9 cellular contexts compared by ENCODE assay signal in genomic region chr11:61281581-61282250, GRCh38. TPM values are rescaled to one million over a fixed set of nuclear protein-coding genes. Genes with fewer than 3 reads are reported as not detected.
A peak's percentile ranks its signal among the peaks of the same experiment; 100 is the strongest.
DNase-seq lines count a peak whose midpoint lies in the region; ATAC-seq and TF ChIP-seq lines count a peak whose summit lies in the region.
"Had no signal": no experiment of that assay in that cellular context is flagged by ENCODE, and none has a peak within 500 bp of the region (broad histone marks: within the 10 kb centered on the region; RNA-seq: fewer than 3 reads in every experiment).

No MANE protein-coding gene starts in this region.

- POLR2A ChIA-PET in HCT116 (lab: Charles Lee), result interaction anchor here (0.6 kb wide), 1 partner anchor 111 kb away, joined by 6 read pairs; no protein-coding TSS in a partner anchor

- CTCF ChIA-PET in HCT116 (lab: Charles Lee), result interaction anchor here (0.7 to 1.6 kb wide), 2 partner anchors 54 to 164 kb away, joined by 3 to 4 read pairs; no protein-coding TSS in a partner anchor

- H3K27ac ChIP-seq in HCT116 (ENCODE audit: low read depth, low read length) (no peak overlapping the region), WERI-Rb-1 (no peak overlapping the region)
- H3K27ac ChIP-seq: KMS-11 had no signal

- H3K79me2 ChIP-seq in HCT116 (ENCODE audit: insufficient read depth, low read length), result no peaks in the 10 kb centered on the region

- DNase-seq in HCT116 (ENCODE audit: low read depth, low spot score) (peak; percentile 32), WERI-Rb-1 (peak; percentile 54), germinal center (ENCODE audit: low spot score) (peak; percentile 63), cerebellar nuclear complex (lab: John Stamatoyannopoulos, UW) (no peak), Kasumi-1 (lab: John Stamatoyannopoulos, UW) (no peak), NCI-H446 (lab: John Stamatoyannopoulos, UW) (no peak)
- DNase-seq in stimulated activated CD4-positive, alpha-beta T cell treated with anti-CD3 and anti-CD28 coated beads, Interleukin-12 subunit alpha, Interleukin-12 subunit beta, amount 100 ng/mL, for 48 hours (ENCODE audit: low read depth in 2 of 3, low spot score in 1 of 3), result peak in 2 of 3 donors; percentile 9 to 40

- TF ChIP-seq CTCF in HCT116 (IDR thresholded peaks at IDR 0.05 in 2 of 3, conservative IDR thresholded peaks at IDR 0.05 in 1 of 3; ENCODE audit: borderline replicate concordance in 1 of 3, insufficient read depth in 1 of 3, low read depth in 2 of 3, low read length in 2 of 3) (no peak), WERI-Rb-1 (IDR thresholded peaks at IDR 0.05; ENCODE audit: low read depth, low read length) (no peak)

- H3K4me1 ChIP-seq in HCT116 (ENCODE audit: control insufficient read depth in 1 of 2, insufficient read depth in 2 of 2, low read length in 2 of 2), result peaks cover 0 to 7% of the 10 kb centered on the region in 2 experiments; a peak in 2 of 4 replicates

- BruUV-seq in HCT116 (replicated peaks; lab: Mats Ljungman, UMichigan), result no TSS peak

- H3K9me3 ChIP-seq in HCT116 (ENCODE audit: control insufficient read depth in 1 of 2, insufficient read depth in 1 of 2, low read depth in 1 of 2, low read length in 2 of 2), result no peaks in the 10 kb centered on the region
- no peaks in the 10 kb centered on the region for H3K9me3 ChIP-seq in WERI-Rb-1 (ENCODE audit: severe bottlenecking)

- H3K27me3 ChIP-seq in HCT116 (ENCODE audit: insufficient read depth, low read length) (no peaks in the 10 kb centered on the region), WERI-Rb-1 (ENCODE audit: insufficient read depth, low read depth, severe bottlenecking) (no peaks in the 10 kb centered on the region)

- intact Hi-C loops in HCT116 (cut with micrococcal nuclease), result no loop called here

- no peak overlapping the region for H3K9ac ChIP-seq in HCT116 (ENCODE audit: low read length)
- H3K9ac ChIP-seq: KMS-11 had no signal

- TF ChIP-seq RAD21 in HCT116 (IDR thresholded peaks at IDR 0.05; ENCODE audit: low read depth), result no peak

- TF ChIP-seq POLR2A in HCT116 (IDR thresholded peaks at IDR 0.05; ENCODE audit: borderline replicate concordance, extremely low read depth, insufficient read depth, insufficient read length), result no peak

- RAD21 ChIA-PET in HCT116 (lab: Charles Lee; ENCODE audit: low non-redundant PET in 1 of 2, low total read pairs in 2 of 2, uncharacterized antibody in 2 of 2, unreplicated experiment in 2 of 2), result no interaction called here

- H2AFZ ChIP-seq in HCT116 (ENCODE audit: low read depth, low read length, poor library complexity, severe bottlenecking), result no peak overlapping the region

- H3K9me2 ChIP-seq in HCT116 (ENCODE audit: insufficient read depth), result no peaks in the 10 kb centered on the region

- no peaks in the 10 kb centered on the region for H4K20me1 ChIP-seq in HCT116 (ENCODE audit: insufficient read depth)

- peak; percentile 96 for ATAC-seq in HCT116
- ATAC-seq in GM21515 (IDR thresholded peaks at IDR 0.05; ENCODE audit: unreplicated experiment), result no peak

- H3K36me3 ChIP-seq in HCT116 (ENCODE audit: control insufficient read depth in 1 of 2, insufficient read depth in 2 of 2, low read length in 2 of 2) (no peaks in the 10 kb centered on the region), WERI-Rb-1 (peaks cover 46% of the 10 kb centered on the region)

- 0 out of 2 replicates have a peak overlapping the region, but pooled peaks have one; percentile 12 for H3K4me2 ChIP-seq in HCT116 (ENCODE audit: low read length)
- H3K4me2 ChIP-seq: KMS-11 had no signal

- no peak overlapping the region for H3K4me3 ChIP-seq in HCT116 (replicated peaks in 1 of 2; ENCODE audit: low read depth in 1 of 2, low read length in 2 of 2)
- no peak overlapping the region for H3K4me3 ChIP-seq in WERI-Rb-1 (ENCODE audit: low read depth, low read length)

TF ChIP-seq in HCT116, 20 proteins besides CTCF, POLR2A, EP300 and RAD21:
- TF ChIP-seq SP1 (IDR thresholded peaks at IDR 0.05; ENCODE audit: low read depth) (no peak), CBX3 (IDR thresholded peaks at IDR 0.05; ENCODE audit: low read depth) (no peak), ATF3 (IDR thresholded peaks at IDR 0.05) (no peak), SIN3A (IDR thresholded peaks at IDR 0.05; ENCODE audit: low read depth) (no peak), EZH2 (IDR thresholded peaks at IDR 0.05) (no peak), MAX (IDR thresholded peaks at IDR 0.05) (no peak), ZNF274 (IDR thresholded peaks at IDR 0.05; ENCODE audit: low read depth, low read length) (no peak)

RNA-seq across cellular contexts. Expression of gene VWCE, which starts 13.4 kb away (rescaled TPM):
- total RNA-seq in HCT116 (2021; ENCODE audit: unreplicated experiment), result 2.5 TPM
- 0.62 and 0.98 TPM in 2 replicates for polyA plus RNA-seq in HCT116 (2012)

RNA-seq across cellular contexts. Expression of gene PGA5, which starts 40.7 kb away (rescaled TPM):
- total RNA-seq in HCT116 (2021; ENCODE audit: unreplicated experiment), result not detected
- not detected in 2 replicates for polyA plus RNA-seq in HCT116 (2012)

RNA-seq across cellular contexts. Expression of gene DDB1, which starts 51.2 kb away (rescaled TPM):
- 269 TPM for total RNA-seq in HCT116 (2021; ENCODE audit: unreplicated experiment)
- 197 and 216 TPM in 2 replicates for polyA plus RNA-seq in HCT116 (2012)

RNA-seq across cellular contexts. Expression of gene TKFC, which starts 51.3 kb away (rescaled TPM):
- 156 TPM for total RNA-seq in HCT116 (2021; ENCODE audit: unreplicated experiment)
- polyA plus RNA-seq in HCT116 (2012), result 125 and 130 TPM in 2 replicates

RNA-seq across cellular contexts. Expression of gene PGA4, which starts 59.6 kb away (rescaled TPM):
- total RNA-seq in HCT116 (2021; ENCODE audit: unreplicated experiment), result not detected
- not detected in 2 replicates for polyA plus RNA-seq in HCT116 (2012)

Comparison
In these comparisons a context has a peak if more than half of its experiments do, and no peak if none do; other contexts are left out.
1. DNase-seq: peak in HCT116 (single experiment), WERI-Rb-1 (single experiment), germinal center (single experiment) and stimulated activated CD4-positive, alpha-beta T cell treated with anti-CD3 and anti-CD28 coated beads, Interleukin-12 subunit alpha, Interleukin-12 subunit beta, amount 100 ng/mL, for 48 hours (2 of 3); none in cerebellar nuclear complex (0 of 2), Kasumi-1 (0 of 2) and NCI-H446 (0 of 2).